Comparison of ENCODE assay signal across 17 cellular contexts in the genomic region with DNA sequence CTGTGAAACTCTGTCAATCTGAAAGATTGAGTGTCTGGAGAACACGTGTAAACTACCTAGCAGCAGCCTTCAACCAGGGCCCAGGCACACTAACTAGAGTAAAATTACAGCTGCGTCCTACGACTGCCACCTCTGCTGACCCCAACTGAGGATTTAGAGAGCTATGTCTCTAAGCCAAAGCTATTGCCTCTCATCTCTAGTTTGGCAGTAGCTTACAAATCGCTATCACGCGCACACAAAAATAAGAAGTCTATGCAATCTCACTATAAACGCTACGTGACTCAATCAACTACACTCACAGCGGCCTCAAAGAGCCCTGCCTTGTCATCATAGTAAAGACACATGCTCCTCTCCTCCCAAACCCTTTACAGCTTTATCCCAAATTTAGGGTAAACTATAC.
"Had no signal": no experiment of that assay in that cellular context is flagged by ENCODE, and none has a peak within 500 bp of the region (broad histone marks: within the 10 kb centered on the region; RNA-seq: fewer than 3 reads in every experiment).

No MANE protein-coding gene starts in this region.

- H3K4me3 Mint-ChIP-seq: activated CD4-positive, alpha-beta memory T cell treated with anti-CD3 and anti-CD28 coated beads for 36 hours; nephron progenitor cell; T-helper 2 cell treated with Interferon-gamma antibody and Interleukin-4, amounts not matched to agents 5 μg/mL and 100 μg/mL, for 36 hours had no signal

- H3K36me3 ChIP-seq: breast epithelium, prostate gland had no signal

- H3K9me3 Mint-ChIP-seq: T-helper 2 cell treated with Interferon-gamma antibody and Interleukin-4, amounts not matched to agents 5 μg/mL and 100 μg/mL, for 36 hours had no signal

- H3K27ac ChIP-seq: ascending aorta, breast epithelium, prostate gland, stomach, testis had no signal

- H3K4me1 ChIP-seq: breast epithelium, prostate gland had no signal

- DNase-seq: activated CD4-positive, alpha-beta memory T cell treated with anti-CD3 and anti-CD28 coated beads for 36 hours; activated CD4-positive, CD25-positive, alpha-beta regulatory T cell treated with anti-CD3 and anti-CD28 coated beads, Interleukin-2, amount 50 U/mL, for 72 hours; activated CD8-positive, alpha-beta memory T cell treated with anti-CD3 and anti-CD28 coated beads, Interleukin-2, amount 50 U/mL, for 4 hours; activated naive CD4-positive, alpha-beta T cell treated with Interleukin-2 at 50 U/mL for 16 hours; nephron progenitor cell; occipital lobe; stimulated activated CD4-positive, alpha-beta T cell treated with anti-CD3 and anti-CD28 coated beads, Interleukin-1b, Interleukin-23, amount 100 ng/mL, for 48 hours; stomach; SW 1271; testis had no signal

- H3K27ac Mint-ChIP-seq: activated CD4-positive, alpha-beta memory T cell treated with anti-CD3 and anti-CD28 coated beads for 36 hours; nephron progenitor cell; T-helper 2 cell treated with Interferon-gamma antibody and Interleukin-4, amounts not matched to agents 5 μg/mL and 100 μg/mL, for 36 hours had no signal

- H3K27me3 ChIP-seq: ascending aorta, breast epithelium, stomach, testis had no signal

- ATAC-seq: sciatic nerve had no signal

- FAIRE-seq: frontal cortex, keratinocyte had no signal

- H3K27me3 Mint-ChIP-seq: activated CD4-positive, alpha-beta memory T cell treated with anti-CD3 and anti-CD28 coated beads for 36 hours had no signal

- H3K4me3 ChIP-seq: ascending aorta, breast epithelium, prostate gland, stomach, testis had no signal

- H3K9me3 ChIP-seq: ascending aorta, breast epithelium, prostate gland, stomach, testis had no signal
